9 cellular contexts compared by ENCODE assay signal in the genomic region with DNA sequence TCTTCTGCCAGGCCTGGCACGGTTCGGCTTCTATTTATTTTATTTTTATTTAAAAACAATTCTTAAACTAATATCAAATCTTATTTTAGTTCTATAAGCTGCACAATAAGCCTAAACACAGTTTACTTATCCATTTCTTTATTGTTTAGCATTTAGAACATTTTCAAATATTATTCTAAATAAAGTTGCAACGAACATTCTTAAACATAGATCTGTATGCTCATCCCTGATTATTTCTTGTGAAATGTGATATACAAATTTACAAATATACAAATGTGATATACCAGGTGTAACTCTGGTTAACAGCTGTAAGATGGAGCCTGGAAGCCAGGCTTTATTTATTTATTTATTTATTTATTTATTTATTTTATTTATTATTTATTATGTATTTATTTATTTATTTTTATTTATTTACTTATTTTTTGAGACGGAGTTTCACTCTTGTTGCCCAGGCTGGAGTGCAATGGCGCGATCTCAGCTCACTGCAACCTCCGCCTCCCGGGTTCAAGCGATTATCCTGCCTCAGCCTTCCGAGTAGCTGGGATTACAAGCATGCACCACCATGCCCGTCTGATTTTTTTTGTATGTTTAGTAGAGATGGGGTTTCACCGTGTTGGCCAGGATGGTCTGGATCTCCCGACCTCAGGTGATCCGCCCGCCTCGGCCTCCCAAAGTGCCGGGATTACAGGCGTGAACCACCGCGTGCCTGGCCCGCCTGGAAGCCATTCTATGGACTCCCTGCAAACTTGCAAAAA. TPM values are rescaled to one million over a fixed set of nuclear protein-coding genes. Genes with fewer than 3 reads are reported as not detected.
DNase-seq lines count a peak whose midpoint lies in the region; FAIRE-seq and TF ChIP-seq lines count a peak whose summit lies in the region.
"Not testable (repeated sequence)": the region's sequence is repeated elsewhere in the genome, so short reads cannot be mapped to it uniquely, and the experiment has no call there.
"Had no signal": no experiment of that assay in that cellular context is flagged by ENCODE, and none has a peak within 500 bp of the region (broad histone marks: within the 10 kb centered on the region; RNA-seq: fewer than 3 reads in every experiment).

No MANE protein-coding gene starts in this region.

- intact Hi-C loops in CD14-positive monocyte (cut with micrococcal nuclease): loop anchor here (5.0 to 10.0 kb wide), 2 partner anchors 794 to 796 kb away; a partner anchor contains a TSS
- intact Hi-C loops in testis (cut with DNase I; ENCODE audit: low total_unique reads): not testable (repeated sequence)

- H3K27ac ChIP-seq in epithelial cell of prostate (peak overlapping the region; percentile 78), neutrophil (peak overlapping the region; percentile 80), testis (peak overlapping the region; percentile 87 to 90)

- peaks cover 41% of the 10 kb centered on the region for H3K4me1 Mint-ChIP-seq in CD14-positive monocyte

- TF ChIP-seq CTCF in CD14-positive monocyte (IDR thresholded peaks at IDR 0.05); astrocyte of the cerebellum (IDR thresholded peaks at IDR 0.05; ENCODE audit: low read depth, low read length, missing control alignments); neutrophil (IDR thresholded peaks at IDR 0.05); testis (IDR thresholded peaks at IDR 0.05): not testable (repeated sequence)

- H3K4me3 ChIP-seq in Jurkat, Clone E6-1 (ENCODE audit: low read length): peak overlapping the region; percentile 97
- H3K4me3 ChIP-seq in astrocyte of the cerebellum (ENCODE audit: low read depth, low read length) (peak overlapping the region; percentile 89), neutrophil (ENCODE audit: low read depth in 1 of 2, low read length in 1 of 2) (peak overlapping the region; percentile 92), testis (peak overlapping the region; percentile 69 to 72)

- in situ Hi-C loops in astrocyte of the cerebellum (cut with HindIII; ENCODE audit: low sequenced_read_pairs): not testable (repeated sequence)

- H3K4me1 ChIP-seq in neutrophil (ENCODE audit: control insufficient read depth in 1 of 2, insufficient read depth in 1 of 2, low read depth in 1 of 2, low read length in 1 of 2): peaks cover 22 to 24% of the 10 kb centered on the region in 2 experiments
- not testable (repeated sequence) for H3K4me1 ChIP-seq in testis

- H3K27ac Mint-ChIP-seq in CD14-positive monocyte: peak overlapping the region; percentile 1 to 98 (median 96)

- peak overlapping the region; percentile 100 for H3K4me3 Mint-ChIP-seq in CD14-positive monocyte

- peak; percentile 68 for FAIRE-seq in TTC549 (lab: Jason Lieb, UNC)

- H3K9me3 Mint-ChIP-seq in CD14-positive monocyte: not testable (repeated sequence)

- DNase-seq in CD14-positive monocyte (ENCODE audit: low spot score); Jurkat, Clone E6-1 (ENCODE audit: low read depth, low spot score); astrocyte of the cerebellum (ENCODE audit: low read depth); epithelial cell of prostate (ENCODE audit: low read depth, low spot score); testis: not testable (repeated sequence)
- DNase-seq in kidney glomerular epithelial cell (lab: John Stamatoyannopoulos, UW): peak; percentile 54

- H3K27me3 ChIP-seq in neutrophil, testis: not testable (repeated sequence)

- not testable (repeated sequence) for TF ChIP-seq POLR2A in testis (IDR thresholded peaks at IDR 0.05)

- not testable (repeated sequence) for H3K9me3 ChIP-seq in neutrophil, testis

- H3K36me3 ChIP-seq in neutrophil: peaks cover 25% of the 10 kb centered on the region
- H3K36me3 ChIP-seq in testis (ENCODE audit: low read depth, missing control alignments): not testable (repeated sequence)

- H3K27me3 Mint-ChIP-seq in CD14-positive monocyte (ENCODE audit: low read depth in 3 of 3): not testable (repeated sequence)

- H3K36me3 Mint-ChIP-seq in CD14-positive monocyte: peaks cover 25 to 28% of the 10 kb centered on the region in 2 donors

- 51 to 64% methylated on average over 21 of the region's 21 CpGs for WGBS in testis, 2 donors

RNA-seq across cellular contexts. Expression of a gene that starts 1.0 kb away (rescaled TPM):
- 10 to 100 TPM; 30.9 to 33.4 TPM for polyA plus RNA-seq in CD14-positive monocyte
- polyA plus RNA-seq in Jurkat, Clone E6-1 (2012; ENCODE audit: insufficient read depth, insufficient read length): 139 TPM
- total RNA-seq in testis: 100 to 1,000 TPM; 109 to 137 TPM
- 73.4 TPM for polyA plus RNA-seq in testis (ENCODE audit: insufficient read depth, low read depth, low replicate concordance)

RNA-seq across cellular contexts. Expression of a gene that starts 7.2 kb away (rescaled TPM):
- polyA plus RNA-seq in CD14-positive monocyte (10 to 100 TPM; 13.2 to 17.4 TPM), testis (ENCODE audit: insufficient read depth, low read depth, low replicate concordance) (225 TPM)
- 69.0 TPM for polyA plus RNA-seq in Jurkat, Clone E6-1 (2012; ENCODE audit: insufficient read depth, insufficient read length)
- total RNA-seq in testis: 100 to 1,000 TPM; 181 to 200 TPM

RNA-seq across cellular contexts. Expression of a gene that starts 22.2 kb away (rescaled TPM):
- under 1 TPM in 1 of 2 donors, not detected in 1; 0.14 TPM for polyA plus RNA-seq in CD14-positive monocyte
- 2.2 TPM for polyA plus RNA-seq in Jurkat, Clone E6-1 (2012; ENCODE audit: insufficient read depth, insufficient read length)
- total RNA-seq in testis: 10 to 100 TPM; 22.7 to 48.6 TPM
- polyA plus RNA-seq in testis (ENCODE audit: insufficient read depth, low read depth, low replicate concordance): 72.8 TPM
- total RNA-seq: left ventricle myocardium superior had no signal

Comparison
In these comparisons a context has a peak if more than half of its experiments do, and no peak if none do; other contexts are left out.
1. RNA of a gene that starts 7.2 kb away (polyA plus RNA-seq): 225 TPM in testis (single experiment); 13.2 to 17.4 TPM in CD14-positive monocyte; every median in the first group is over 10 times any median in the second.
2. RNA of a gene that starts 22.2 kb away (polyA plus RNA-seq): 72.8 TPM in testis (single experiment); 0.14 TPM in CD14-positive monocyte; every median in the first group is over 10 times any median in the second.
3. Peak in every context shown above with its lines, with median percentiles within 50 percentile points of each other: H3K4me3 ChIP-seq and H3K27ac ChIP-seq.